In the genomic region with DNA sequence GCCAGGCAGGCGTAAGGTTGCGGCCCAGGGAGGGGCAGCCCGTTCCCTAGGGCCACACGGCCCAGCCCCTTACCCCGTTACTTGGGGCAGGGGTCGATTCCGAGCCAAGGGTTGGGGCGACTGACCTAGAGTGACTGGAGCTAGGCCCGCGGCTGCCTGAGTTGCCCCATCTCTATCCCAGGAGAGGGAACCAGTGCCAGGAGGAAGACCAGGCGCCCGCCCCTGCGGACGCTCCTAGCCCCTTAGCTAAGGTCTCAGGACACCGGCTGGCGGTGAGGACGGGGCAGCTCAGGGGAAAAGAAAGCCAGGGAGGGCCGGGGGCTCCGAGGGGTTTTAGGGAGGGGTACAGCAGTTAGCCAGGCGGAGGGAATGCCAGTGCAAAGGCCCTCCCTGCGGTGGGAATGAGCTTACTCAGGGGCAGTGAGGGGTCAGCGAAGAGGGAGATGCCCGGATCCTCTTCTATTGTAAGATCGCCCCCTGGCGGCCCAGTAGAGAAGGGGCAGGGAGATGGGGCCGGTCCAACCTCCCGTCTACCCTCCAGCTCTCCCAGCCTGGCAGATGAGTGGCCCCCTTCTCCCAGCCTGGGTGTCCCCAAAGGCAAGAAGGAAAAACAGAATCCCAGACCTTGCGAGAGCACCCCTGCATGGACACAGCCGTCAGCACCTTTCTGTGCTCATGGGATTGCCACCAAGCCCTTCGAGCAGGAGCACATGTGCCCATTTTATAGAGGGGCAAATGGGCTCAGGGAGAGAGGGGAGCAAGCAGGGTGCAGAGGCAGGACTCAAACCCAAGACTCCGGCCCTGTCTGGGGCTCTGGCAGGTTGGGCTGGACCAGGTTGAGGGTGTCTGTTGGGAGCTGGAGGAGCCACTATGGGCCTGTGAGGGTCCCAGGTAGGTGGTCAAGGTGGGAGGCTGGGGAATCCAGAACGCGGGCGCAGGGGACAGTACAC, we compare ENCODE assay signal across 8 cellular contexts.
A peak's percentile ranks its signal among the peaks of the same experiment; 100 is the strongest.
DNase-seq lines count a peak whose midpoint lies in the region; ATAC-seq and TF ChIP-seq lines count a peak whose summit lies in the region.

No MANE protein-coding gene starts in this region.

- H3K4me3 ChIP-seq in GM12865 (ENCODE audit: low read depth, low read length) = no peak overlapping the region
- H3K4me3 ChIP-seq in fibroblast of mammary gland (ENCODE audit: control insufficient read depth, low read depth, low read length) = no peak overlapping the region
- H3K4me3 ChIP-seq in parathyroid adenoma (ENCODE audit: low read depth, low read length) = no peak overlapping the region

- ATAC-seq in GM21515 (IDR thresholded peaks at IDR 0.05; ENCODE audit: unreplicated experiment) (no peak), GM18907 (IDR thresholded peaks at IDR 0.05; ENCODE audit: unreplicated experiment) (no peak), HG03354 (IDR thresholded peaks at IDR 0.05; ENCODE audit: poor library complexity, severe bottlenecking, unreplicated experiment) (no peak)

- no peaks in the 10 kb centered on the region for H3K27me3 ChIP-seq in parathyroid adenoma (ENCODE audit: control insufficient read depth, insufficient read depth, low read length)

- no peak overlapping the region for H2AFZ ChIP-seq in parathyroid adenoma

- H3K27ac ChIP-seq in parathyroid adenoma = no peak overlapping the region

- peak; percentile 64 for DNase-seq in GM12865 (ENCODE audit: low read depth)
- DNase-seq in NCI-H748 (lab: John Stamatoyannopoulos, UW; ENCODE audit: unreplicated experiment) = peak; percentile 52
- DNase-seq in activated T-cell treated with anti-CD3 and anti-CD28 coated beads for 1 hour (ENCODE audit: low read depth) = peak; percentile 54
- peak; percentile 48 for DNase-seq in fibroblast of mammary gland (ENCODE audit: low read depth)

- peak; percentile 77 for TF ChIP-seq CTCF in GM12865 (IDR thresholded peaks at IDR 0.05; ENCODE audit: insufficient read depth, low read depth, low read length, missing control alignments)
- TF ChIP-seq CTCF in fibroblast of mammary gland (conservative IDR thresholded peaks at IDR 0.05; ENCODE audit: control insufficient read depth, insufficient read depth, low read depth, low read length) = peak; percentile 70
- TF ChIP-seq CTCF in parathyroid adenoma (IDR thresholded peaks at IDR 0.05) = peak; percentile 52

- H3K79me2 ChIP-seq in parathyroid adenoma = no peaks in the 10 kb centered on the region

- H3K36me3 ChIP-seq in parathyroid adenoma (ENCODE audit: control insufficient read depth, insufficient read depth, low read length) = no peaks in the 10 kb centered on the region

- H3K4me2 ChIP-seq in parathyroid adenoma (ENCODE audit: low read length) = no peak overlapping the region

- no peaks in the 10 kb centered on the region for H3K9me3 ChIP-seq in parathyroid adenoma (ENCODE audit: control insufficient read depth, low read length)

- H3K4me1 ChIP-seq in parathyroid adenoma = no peaks in the 10 kb centered on the region

- no peak overlapping the region for H3K9ac ChIP-seq in parathyroid adenoma
